Comparison of ENCODE assay signal across 13 cellular contexts in the genomic region with DNA sequence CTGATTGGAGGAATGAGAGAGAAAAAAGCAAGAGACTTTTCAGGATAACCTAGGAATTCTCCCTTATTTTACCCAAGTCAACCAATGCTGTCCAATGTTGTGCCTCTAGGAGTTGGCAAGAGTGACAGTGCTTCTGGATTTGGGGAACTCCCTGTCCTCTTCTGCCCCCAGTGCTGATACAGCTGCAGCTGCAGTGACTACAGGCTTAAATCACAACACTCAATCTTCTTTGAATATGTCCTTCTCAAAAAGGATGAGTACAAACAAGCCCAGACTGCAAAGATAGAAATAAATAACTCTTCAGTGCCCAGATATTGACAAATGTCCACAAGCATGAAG.
A peak's percentile ranks its signal among the peaks of the same experiment; 100 is the strongest.
DNase-seq lines count a peak whose midpoint lies in the region; ATAC-seq and TF ChIP-seq lines count a peak whose summit lies in the region.
"Had no signal": no experiment of that assay in that cellular context is flagged by ENCODE, and none has a peak within 500 bp of the region (broad histone marks: within the 10 kb centered on the region; RNA-seq: fewer than 3 reads in every experiment).

No MANE protein-coding gene starts in this region.

- no peak overlapping the region for H3K9ac ChIP-seq in liver (ENCODE audit: low read depth in 1 of 2, low read length in 2 of 2)

- TF ChIP-seq POLR2A in stomach (IDR thresholded peaks at IDR 0.05) = no peak

- H3K9me3 ChIP-seq in liver (ENCODE audit: control insufficient read depth in 4 of 4, low read length in 3 of 4) = no peaks in the 10 kb centered on the region
- no peaks in the 10 kb centered on the region for H3K9me3 ChIP-seq in stomach
- H3K9me3 ChIP-seq: BE2C had no signal

- H3K27ac ChIP-seq in coronary artery (peak overlapping the region; percentile 8 to 48), liver (ENCODE audit: low read depth in 1 of 2, low read length in 2 of 2) (peak overlapping the region; percentile 46 to 73), stomach (peak overlapping the region in 1 of 5 donors; percentile 44)

- intact Hi-C loops in stomach (cut with DNase I; ENCODE audit: low total_unique reads) = no loop called here

- no peak for TF ChIP-seq RAD21 in liver (IDR thresholded peaks at IDR 0.05)

- TF ChIP-seq CTCF in coronary artery (IDR thresholded peaks at IDR 0.05) (no peak), liver (IDR thresholded peaks at IDR 0.05; ENCODE audit: low read depth, low read length, missing input control) (no peak), stomach (IDR thresholded peaks at IDR 0.05) (no peak)

- TF ChIP-seq EP300 in stomach (IDR thresholded peaks at IDR 0.05) = no peak

- H3K27me3 ChIP-seq in liver (ENCODE audit: control insufficient read depth in 4 of 4, insufficient read depth in 4 of 4, low read length in 3 of 4) = no peaks in the 10 kb centered on the region
- no peaks in the 10 kb centered on the region for H3K27me3 ChIP-seq in stomach
- H3K27me3 ChIP-seq: BE2C had no signal

- ATAC-seq in HG03457 (IDR thresholded peaks at IDR 0.05; ENCODE audit: unreplicated experiment) = no peak
- ATAC-seq: SK-N-SH treated with all-trans-retinoic acid at 6 μM for 48 hours had no signal

- peak; percentile 45 for DNase-seq in COLO668 (lab: John Stamatoyannopoulos, UW; ENCODE audit: unreplicated experiment)
- peak; percentile 77 for DNase-seq in DMS53 treated with DMSO at 0.1 percent for 48 hours (lab: John Stamatoyannopoulos, UW; ENCODE audit: unreplicated experiment)
- no peak for DNase-seq in coronary artery (ENCODE audit: low spot score)
- no peak for DNase-seq in stomach
- no peak for DNase-seq in EL
- DNase-seq: BE2C; CD4-positive, alpha-beta memory T cell; NCI-H2227 treated with DMSO at 0.1 percent for 48 hours; NCI-H526 treated with DMSO at 0.1 percent for 48 hours; NK-92 treated with Interleukin-12 subunit alpha and Interleukin-12 subunit beta, amount 100 ng/mL, for 24 hours had no signal

- H3K36me3 ChIP-seq in liver (ENCODE audit: control insufficient read depth in 4 of 4, insufficient read depth in 3 of 4, low read depth in 1 of 4, low read length in 3 of 4) (no peaks in the 10 kb centered on the region), stomach (no peaks in the 10 kb centered on the region)
- H3K36me3 ChIP-seq: BE2C had no signal

- H3K4me1 ChIP-seq in liver (ENCODE audit: control insufficient read depth in 4 of 4, insufficient read depth in 4 of 4, low read length in 3 of 4) = peaks cover 0 to 22% (median 17%) of the 10 kb centered on the region in 4 donors
- H3K4me1 ChIP-seq in stomach = peaks cover 0 to 21% (median 9%) of the 10 kb centered on the region in 4 donors
- H3K4me1 ChIP-seq: BE2C had no signal

- H3K4me3 ChIP-seq in coronary artery = no peak overlapping the region
- no peak overlapping the region for H3K4me3 ChIP-seq in liver (ENCODE audit: low read depth in 1 of 3, low read length in 3 of 3)
- H3K4me3 ChIP-seq in stomach = no peak overlapping the region

TF ChIP-seq in liver, 16 proteins besides CTCF, POLR2A, EP300 and RAD21:
- TF ChIP-seq FOXA1 (IDR thresholded peaks at IDR 0.05) (no peak), HNF4G (IDR thresholded peaks at IDR 0.05) (no peak), RXRA (IDR thresholded peaks at IDR 0.05) (peak; percentile 11 to 18)

Comparison
In these comparisons a context has a peak if more than half of its experiments do, and no peak if none do; other contexts are left out.
1. DNase-seq: peak in COLO668 (single experiment) and DMS53 treated with DMSO at 0.1 percent for 48 hours (single experiment); none in coronary artery (single experiment), stomach (single experiment) and EL (single experiment).